In the genomic region with DNA sequence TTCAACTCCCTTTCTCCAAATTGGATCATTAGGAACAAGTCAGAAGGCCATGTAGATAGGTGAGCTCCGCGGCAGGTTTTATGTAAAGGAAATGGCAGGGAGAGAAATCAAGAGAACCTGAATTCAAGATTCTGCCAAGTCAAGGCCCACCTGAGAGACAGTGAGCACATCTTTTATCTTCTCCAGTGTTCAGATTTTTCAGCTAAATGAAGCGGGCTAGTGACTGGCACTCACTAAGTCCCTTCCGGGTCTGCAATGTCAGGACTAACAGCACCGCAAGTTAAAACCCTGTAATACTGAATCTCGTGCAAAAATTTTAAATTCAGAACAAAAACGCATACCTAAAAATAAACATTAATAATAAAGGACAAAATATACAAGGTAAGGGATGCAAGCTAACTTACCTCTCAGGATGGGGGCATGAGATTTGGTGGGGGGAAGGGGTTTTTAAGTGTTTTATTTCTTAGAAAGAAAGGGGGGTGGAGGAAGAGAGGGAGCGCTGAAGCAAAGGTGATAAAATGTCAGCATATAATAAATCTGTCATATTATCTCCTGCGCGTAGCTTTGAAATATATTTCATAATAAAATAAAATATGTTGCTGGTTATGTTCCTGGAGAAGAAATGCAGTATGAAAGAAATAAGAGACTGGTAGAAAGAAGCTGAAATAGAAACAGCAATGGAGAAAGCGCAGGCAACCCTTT, we compare ENCODE assay signal across 10 cellular contexts. TPM values are rescaled to one million over a fixed set of nuclear protein-coding genes. Genes with fewer than 3 reads are reported as not detected.
DNase-seq lines count a peak whose midpoint lies in the region; ATAC-seq, FAIRE-seq and TF ChIP-seq lines count a peak whose summit lies in the region.
"Had no signal": no experiment of that assay in that cellular context is flagged by ENCODE, and none has a peak within 500 bp of the region (broad histone marks: within the 10 kb centered on the region; RNA-seq: fewer than 3 reads in every experiment).

No MANE protein-coding gene starts in this region.

- H3K4me1 Mint-ChIP-seq in natural killer cell treated with Interleukin-12 subunit alpha and Interleukin-12 subunit beta and Interleukin-15 and Interleukin-18, amount 100 ng/mL, for 72 hours (ENCODE audit: low read depth in 2 of 2) = peaks cover 5 to 14% of the 10 kb centered on the region in 2 donors
- peaks cover 5% of the 10 kb centered on the region for H3K4me1 Mint-ChIP-seq in activated T-helper 1 cell treated with anti-CD3 and anti-CD28 coated beads, Interleukin-12 subunit alpha, Interleukin-12 subunit beta, Interleukin-2, Interleukin-4 antibody, amounts not matched to agents 30 ng/mL and 10 ng/mL and 1 ng/mL, durations not matched to agents 14 hours and 24 hours and 36 hours (ENCODE audit: low read depth)

- TF ChIP-seq EP300 in H1 (IDR thresholded peaks at IDR 0.05; ENCODE audit: borderline replicate concordance in 1 of 2, low read depth in 2 of 2, low read length in 2 of 2) = no peak

- H2AK5ac ChIP-seq in H1 (ENCODE audit: low read depth, low read length) = no peak overlapping the region

- H3K27me3 ChIP-seq in left ventricle myocardium inferior (ENCODE audit: low read depth) (no peaks in the 10 kb centered on the region), H1 (replicated peaks in 1 of 4; ENCODE audit: control insufficient read depth in 3 of 4, extremely low read depth in 1 of 4, insufficient read depth in 3 of 4, low read length in 3 of 4) (no peaks in the 10 kb centered on the region; a peak in 1 of 7 replicates)

- peaks cover 19% of the 10 kb centered on the region for H3K36me3 Mint-ChIP-seq in natural killer cell treated with Interleukin-12 subunit alpha and Interleukin-12 subunit beta and Interleukin-15 and Interleukin-18, amount 100 ng/mL, for 72 hours
- H3K36me3 Mint-ChIP-seq in activated T-helper 1 cell treated with anti-CD3 and anti-CD28 coated beads, Interleukin-12 subunit alpha, Interleukin-12 subunit beta, Interleukin-2, Interleukin-4 antibody, amounts not matched to agents 30 ng/mL and 10 ng/mL and 1 ng/mL, durations not matched to agents 14 hours and 24 hours and 36 hours (ENCODE audit: low read depth) = peaks cover 7% of the 10 kb centered on the region

- no peak overlapping the region for H3K14ac ChIP-seq in H1 (ENCODE audit: insufficient read length)

- no peak overlapping the region for H3K27ac Mint-ChIP-seq in natural killer cell treated with Interleukin-12 subunit alpha and Interleukin-12 subunit beta and Interleukin-15 and Interleukin-18, amount 100 ng/mL, for 72 hours
- H3K27ac Mint-ChIP-seq in activated T-helper 1 cell treated with anti-CD3 and anti-CD28 coated beads, Interleukin-12 subunit alpha, Interleukin-12 subunit beta, Interleukin-2, Interleukin-4 antibody, amounts not matched to agents 30 ng/mL and 10 ng/mL and 1 ng/mL, durations not matched to agents 14 hours and 24 hours and 36 hours = no peak overlapping the region
- H3K27ac Mint-ChIP-seq: CD14-positive monocyte had no signal

- no peak for TF ChIP-seq CTCF in left ventricle myocardium inferior (IDR thresholded peaks at IDR 0.05; ENCODE audit: borderline replicate concordance)
- TF ChIP-seq CTCF in H1 (IDR thresholded peaks at IDR 0.05; ENCODE audit: control extremely low read depth in 1 of 3, insufficient read depth in 1 of 3, low read depth in 1 of 3, low read length in 3 of 3) = no peak

- no peak overlapping the region for H3K18ac ChIP-seq in H1 (ENCODE audit: extremely low read depth, low read length)

- TF ChIP-seq POLR2A in H1 (IDR thresholded peaks at IDR 0.05; ENCODE audit: control extremely low read depth in 1 of 2, low read depth in 2 of 2, low read length in 2 of 2) = no peak

- H4K5ac ChIP-seq in H1 (ENCODE audit: insufficient read length, low read depth, low read length) = no peak overlapping the region

- H2BK5ac ChIP-seq in H1 (ENCODE audit: low read depth, low read length) = no peak overlapping the region

- no peaks in the 10 kb centered on the region for H3K9me3 Mint-ChIP-seq in natural killer cell treated with Interleukin-12 subunit alpha and Interleukin-12 subunit beta and Interleukin-15 and Interleukin-18, amount 100 ng/mL, for 72 hours
- H3K9me3 Mint-ChIP-seq in activated T-helper 1 cell treated with anti-CD3 and anti-CD28 coated beads, Interleukin-12 subunit alpha, Interleukin-12 subunit beta, Interleukin-2, Interleukin-4 antibody, amounts not matched to agents 30 ng/mL and 10 ng/mL and 1 ng/mL, durations not matched to agents 14 hours and 24 hours and 36 hours = peaks cover 5% of the 10 kb centered on the region

- 30% methylated on average over 11 of the region's 11 CpGs; no CpG with 5 or more reads in 1 of the 2 experiments for WGBS in H1 (ENCODE audit: extremely low coverage in 1 of 2, insufficient coverage in 1 of 2, insufficient read length in 1 of 2, insufficient replicate concordance in 2 of 2, low coverage in 1 of 2, low lambda C conversion rate in 2 of 2, missing lambda C conversion rate in 1 of 2), 2 experiments
- 50% methylated on average over 11 of the region's 11 CpGs for WGBS in urinary bladder

- H3K4me3 Mint-ChIP-seq in natural killer cell treated with Interleukin-12 subunit alpha and Interleukin-12 subunit beta and Interleukin-15 and Interleukin-18, amount 100 ng/mL, for 72 hours = peak overlapping the region; percentile 47
- H3K4me3 Mint-ChIP-seq in activated T-helper 1 cell treated with anti-CD3 and anti-CD28 coated beads, Interleukin-12 subunit alpha, Interleukin-12 subunit beta, Interleukin-2, Interleukin-4 antibody, amounts not matched to agents 30 ng/mL and 10 ng/mL and 1 ng/mL, durations not matched to agents 14 hours and 24 hours and 36 hours = no peak overlapping the region

- H2BK120ac ChIP-seq in H1 (replicated peaks; ENCODE audit: low read depth, low read length) = no peak overlapping the region

- TF ChIP-seq RAD21 in H1 (IDR thresholded peaks at IDR 0.05 in 1 of 2, conservative IDR thresholded peaks at IDR 0.05 in 1 of 2; ENCODE audit: low read depth in 2 of 2, low read length in 2 of 2) = no peak

- no peak overlapping the region for H3K23ac ChIP-seq in H1 (ENCODE audit: insufficient read length)

- POLR2A ChIA-PET in H1 (lab: Charles Lee; ENCODE audit: partially characterized antibody) = interaction anchor here (9.5 kb wide), 1 partner anchor 17 kb away, joined by 73 read pairs; the partner anchor contains the start of gene TCAF1

- peaks cover 12% of the 10 kb centered on the region for H3K23me2 ChIP-seq in H1 (ENCODE audit: low read depth, low read length)

- peak overlapping the region in 3 of 4 experiments; percentile 56 to 64 (median 63); a peak in 5 of 7 replicates for H3K9ac ChIP-seq in H1 (replicated peaks in 1 of 4; ENCODE audit: extremely low read depth in 1 of 4, low read depth in 3 of 4, low read length in 3 of 4)

- peaks cover 0 to 2% of the 10 kb centered on the region in 2 experiments for H4K20me1 ChIP-seq in H1 (replicated peaks in 1 of 2; ENCODE audit: control insufficient read depth in 1 of 2, insufficient read depth in 2 of 2, low read length in 2 of 2)

- H3K4ac ChIP-seq in H1 (replicated peaks; ENCODE audit: insufficient read length, low read depth, low read length) = no peak overlapping the region

- no peak overlapping the region for H3K56ac ChIP-seq in H1 (replicated peaks; ENCODE audit: insufficient read length, low read depth, low read length)

- no peak overlapping the region for H2BK20ac ChIP-seq in H1 (ENCODE audit: low read length)

- CTCF ChIA-PET in H1 (lab: Charles Lee; ENCODE audit: partially characterized antibody) = interaction anchor here (0.6 to 5.0 kb wide), 6 partner anchors 8 to 1967 kb away, joined by 3 to 28 read pairs (median 3); partner anchors contain the start of gene TCAF1

- intact Hi-C loops in left ventricle myocardium inferior (cut with micrococcal nuclease) (no loop called here), left ventricle myocardium superior (cut with micrococcal nuclease) (no loop called here)
- intact Hi-C loops in activated T-helper 1 cell treated with anti-CD3 and anti-CD28 coated beads, Interleukin-12 subunit alpha, Interleukin-12 subunit beta, Interleukin-2, Interleukin-4 antibody, amounts not matched to agents 30 ng/mL and 10 ng/mL and 1 ng/mL, durations not matched to agents 14 hours and 24 hours and 36 hours (cut with micrococcal nuclease) = no loop called here

- H3K4me1 ChIP-seq in left ventricle myocardium inferior (peaks cover 53% of the 10 kb centered on the region), H1 (replicated peaks in 1 of 4; ENCODE audit: control insufficient read depth in 3 of 4, insufficient read depth in 4 of 4, low read length in 3 of 4) (peaks cover 0 to 8% (median 2%) of the 10 kb centered on the region in 4 experiments; a peak in 3 of 7 replicates), urinary bladder (ENCODE audit: insufficient read depth) (no peaks in the 10 kb centered on the region)

- peak overlapping the region; percentile 62; the same call in 1 of the 2 replicates for H4K8ac ChIP-seq in H1 (ENCODE audit: extremely low read depth, insufficient read depth, low read length)

- H3K9me3 ChIP-seq in left ventricle myocardium inferior (replicated peaks) = peaks cover 7% of the 10 kb centered on the region
- H3K9me3 ChIP-seq in H1 (ENCODE audit: insufficient read depth in 2 of 2, low read depth in 1 of 2, low read length in 1 of 2) = peaks cover 1 to 3% of the 10 kb centered on the region in 2 experiments; a peak in 2 of 4 replicates

- H3K4me3 ChIP-seq in left ventricle myocardium inferior = peak overlapping the region; percentile 61
- H3K4me3 ChIP-seq in H1 (ENCODE audit: extremely low read depth in 1 of 4, insufficient read depth in 2 of 4, low read depth in 3 of 4, low read length in 4 of 4) = peak overlapping the region; percentile 75 to 93 (median 86)
- H3K4me3 ChIP-seq in urinary bladder (ENCODE audit: low read depth, low read length) = peak overlapping the region; percentile 60

- peaks cover 21 to 40% of the 10 kb centered on the region in 2 donors for H3K27me3 Mint-ChIP-seq in natural killer cell treated with Interleukin-12 subunit alpha and Interleukin-12 subunit beta and Interleukin-15 and Interleukin-18, amount 100 ng/mL, for 72 hours
- peaks cover 37% of the 10 kb centered on the region for H3K27me3 Mint-ChIP-seq in activated T-helper 1 cell treated with anti-CD3 and anti-CD28 coated beads, Interleukin-12 subunit alpha, Interleukin-12 subunit beta, Interleukin-2, Interleukin-4 antibody, amounts not matched to agents 30 ng/mL and 10 ng/mL and 1 ng/mL, durations not matched to agents 14 hours and 24 hours and 36 hours (ENCODE audit: insufficient read depth)

- no peak overlapping the region for H4K91ac ChIP-seq in H1 (replicated peaks; ENCODE audit: insufficient read length, low read length)

- H2BK15ac ChIP-seq in H1 (ENCODE audit: low read length) = no peak overlapping the region

- H3K36me3 ChIP-seq in left ventricle myocardium inferior (peaks cover 6% of the 10 kb centered on the region), H1 (ENCODE audit: control insufficient read depth in 2 of 4, insufficient read depth in 4 of 4, low read length in 3 of 4) (peaks cover 0 to 6% (median 1%) of the 10 kb centered on the region in 4 experiments; a peak in 3 of 8 replicates), urinary bladder (ENCODE audit: insufficient read depth) (no peaks in the 10 kb centered on the region)

- H2AFZ ChIP-seq in H1 (ENCODE audit: low read length) = no peak overlapping the region

- H3K79me2 ChIP-seq in H1 (ENCODE audit: control insufficient read depth in 1 of 2, insufficient read depth in 2 of 2, low read length in 2 of 2) = peaks cover 0 to 19% of the 10 kb centered on the region in 2 experiments; a peak in 2 of 4 replicates

- ATAC-seq in left ventricle myocardium superior (no peak), left lobe of liver (no peak)
- ATAC-seq in natural killer cell treated with Interleukin-12 subunit alpha and Interleukin-12 subunit beta and Interleukin-15 and Interleukin-18, amount 100 ng/mL, for 72 hours = no peak

- DNase-seq in left ventricle myocardium inferior (no peak), left ventricle myocardium superior (no peak), H1 (ENCODE audit: low read depth in 1 of 2, low spot score in 2 of 2) (no peak), left lobe of liver (ENCODE audit: low spot score) (no peak), dermis blood vessel endothelial cell (no peak)
- no peak for DNase-seq in natural killer cell treated with Interleukin-12 subunit alpha and Interleukin-12 subunit beta and Interleukin-15 and Interleukin-18, amount 100 ng/mL, for 72 hours (ENCODE audit: low spot score)
- DNase-seq in activated T-helper 1 cell treated with anti-CD3 and anti-CD28 coated beads, Interleukin-12 subunit alpha, Interleukin-12 subunit beta, Interleukin-2, Interleukin-4 antibody, amounts not matched to agents 30 ng/mL and 10 ng/mL and 1 ng/mL, durations not matched to agents 14 hours and 24 hours and 36 hours (ENCODE audit: low spot score) = no peak
- DNase-seq: activated CD4-positive, alpha-beta T cell treated with anti-CD3 and anti-CD28 coated beads, Interleukin-2, amount 50 U/mL, for 1 hour had no signal

- H3K4me2 ChIP-seq in H1 (ENCODE audit: insufficient read depth in 1 of 2, low read depth in 2 of 2, low read length in 2 of 2) = peak overlapping the region; percentile 83 to 92

- FAIRE-seq in H1 (lab: Jason Lieb, UNC) = no peak

- no peaks in the 10 kb centered on the region for H3K79me1 ChIP-seq in H1 (ENCODE audit: low read depth, low read length)

- no peak overlapping the region for H2BK12ac ChIP-seq in H1 (ENCODE audit: low read depth, low read length)

- H3K27ac ChIP-seq in left ventricle myocardium inferior (replicated peaks) (no peak overlapping the region), H1 (ENCODE audit: low read depth, low read length) (no peak overlapping the region), urinary bladder (ENCODE audit: low read depth) (no peak overlapping the region)

RNA-seq across cellular contexts. Expression of gene TCAF1, which starts 17.5 kb away (rescaled TPM):
- total RNA-seq in left ventricle myocardium inferior (38.2 TPM), left ventricle myocardium superior (35.9 TPM), urinary bladder (67.0 TPM), left lobe of liver (56.1 TPM), dermis blood vessel endothelial cell (59.4 and 75.6 TPM in 2 replicates)
- 28.0 and 30.7 TPM in 2 replicates for total RNA-seq in H1 (2021; fragmentation: NEBNext Ultra II Directional; extraction: Animal tissue kit (Norgen Biotek cat#: 25700))
- polyA plus RNA-seq in H1 (2011; rRNA removed) (9.6 and 20.4 TPM in 2 replicates), urinary bladder (27.3 TPM)
- polyA plus RNA-seq in H1 (2011; cell fraction: cytosol; rRNA removed) = 13.1 TPM
- polyA plus RNA-seq in H1 (2011; cell fraction: nucleus; rRNA removed) = 139 TPM
- polyA plus RNA-seq in H1 (2012, experiment 1 of 2) = 17.7 to 30.8 TPM (median 24.7 TPM) in 4 replicates
- 2.5 TPM for polyA plus RNA-seq in H1 (2012, experiment 2 of 2)
- polyA plus RNA-seq in H1 (2013, experiment 1 of 2) = 30.2 TPM
- polyA plus RNA-seq in H1 (2013, experiment 2 of 2) = 24.5 TPM
- 83.8 and 85.3 TPM in 2 replicates for polyA minus RNA-seq in H1 (2011; rRNA and poly(A)+ RNA removed)
- polyA minus RNA-seq in H1 (2011; cell fraction: cytosol; rRNA and poly(A)+ RNA removed) = 22.4 TPM
- 53.6 TPM for polyA minus RNA-seq in H1 (2011; cell fraction: nucleus; rRNA and poly(A)+ RNA removed)
- 10 to 100 TPM in 1 of 2 donors, 1 to 10 TPM in 1; 7.4 to 13.5 TPM for total RNA-seq in natural killer cell treated with Interleukin-12 subunit alpha and Interleukin-12 subunit beta and Interleukin-15 and Interleukin-18, amount 100 ng/mL, for 72 hours
- total RNA-seq in activated T-helper 1 cell treated with anti-CD3 and anti-CD28 coated beads, Interleukin-12 subunit alpha, Interleukin-12 subunit beta, Interleukin-2, Interleukin-4 antibody, amounts not matched to agents 30 ng/mL and 10 ng/mL and 1 ng/mL, durations not matched to agents 14 hours and 24 hours and 36 hours = 13.1 and 13.8 TPM in 2 replicates

RNA-seq across cellular contexts. Expression of gene OR2F2, which starts 50.6 kb away (rescaled TPM):
- total RNA-seq in left ventricle myocardium inferior (not detected), left ventricle myocardium superior (not detected), urinary bladder (not detected), left lobe of liver (not detected), dermis blood vessel endothelial cell (not detected in 2 replicates)
- not detected in 2 replicates for total RNA-seq in H1 (2021; fragmentation: NEBNext Ultra II Directional; extraction: Animal tissue kit (Norgen Biotek cat#: 25700))
- polyA plus RNA-seq in H1 (2011; rRNA removed) (not detected in 2 replicates), urinary bladder (not detected)
- polyA plus RNA-seq in H1 (2011; cell fraction: cytosol; rRNA removed) = not detected
- polyA plus RNA-seq in H1 (2011; cell fraction: nucleus; rRNA removed) = not detected
- polyA plus RNA-seq in H1 (2012, experiment 1 of 2) = not detected in 4 replicates
- not detected for polyA plus RNA-seq in H1 (2012, experiment 2 of 2)
- not detected for polyA plus RNA-seq in H1 (2013, experiment 1 of 2)
- not detected for polyA plus RNA-seq in H1 (2013, experiment 2 of 2)
- polyA minus RNA-seq in H1 (2011; rRNA and poly(A)+ RNA removed) = not detected in 2 replicates
- not detected for polyA minus RNA-seq in H1 (2011; cell fraction: cytosol; rRNA and poly(A)+ RNA removed)
- 0.60 TPM for polyA minus RNA-seq in H1 (2011; cell fraction: nucleus; rRNA and poly(A)+ RNA removed)
- not detected for total RNA-seq in natural killer cell treated with Interleukin-12 subunit alpha and Interleukin-12 subunit beta and Interleukin-15 and Interleukin-18, amount 100 ng/mL, for 72 hours
- not detected in 2 replicates for total RNA-seq in activated T-helper 1 cell treated with anti-CD3 and anti-CD28 coated beads, Interleukin-12 subunit alpha, Interleukin-12 subunit beta, Interleukin-2, Interleukin-4 antibody, amounts not matched to agents 30 ng/mL and 10 ng/mL and 1 ng/mL, durations not matched to agents 14 hours and 24 hours and 36 hours
- polyA plus RNA-seq: CD14-positive monocyte had no signal
